18 cellular contexts compared by ENCODE assay signal in the genomic region with DNA sequence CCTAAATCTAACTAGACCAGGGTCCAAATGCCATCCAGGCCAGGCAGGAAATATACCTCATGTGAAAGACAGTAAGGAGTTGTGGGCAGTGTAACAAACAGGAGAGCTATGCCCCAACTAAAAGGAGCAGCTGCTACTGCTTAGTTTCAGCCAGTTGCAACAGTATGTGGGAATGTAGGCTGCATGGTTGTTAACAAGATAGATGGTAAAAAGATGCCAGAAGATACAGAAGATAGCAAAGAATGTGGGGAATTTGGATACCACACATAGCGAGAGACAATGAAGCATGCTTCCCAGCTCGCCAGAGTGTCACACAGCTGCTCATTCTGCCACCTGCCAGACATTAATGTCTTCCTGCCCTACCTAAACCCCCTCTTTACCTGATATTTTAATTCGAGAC. TPM values are rescaled to one million over a fixed set of nuclear protein-coding genes. Genes with fewer than 3 reads are reported as not detected.
DNase-seq lines count a peak whose midpoint lies in the region; ATAC-seq, FAIRE-seq and TF ChIP-seq lines count a peak whose summit lies in the region.
"Had no signal": no experiment of that assay in that cellular context is flagged by ENCODE, and none has a peak within 500 bp of the region (broad histone marks: within the 10 kb centered on the region; RNA-seq: fewer than 3 reads in every experiment).

No MANE protein-coding gene starts in this region.

- no peaks in the 10 kb centered on the region for H3K27me3 ChIP-seq in H9 (ENCODE audit: insufficient read depth, low read length)
- no peaks in the 10 kb centered on the region for H3K27me3 ChIP-seq in bronchial epithelial cell (ENCODE audit: control insufficient read depth, insufficient read depth, low read length)
- H3K27me3 ChIP-seq: adrenal gland, right lobe of liver, suprapubic skin had no signal

- no peak overlapping the region; the same call in 1 of the 2 replicates for H2BK15ac ChIP-seq in H9 (ENCODE audit: low read depth, low read length)

- FAIRE-seq in bronchial epithelial cell (lab: Jason Lieb, UNC), result peak; percentile 70

- H4K20me1 ChIP-seq in H9 (ENCODE audit: control insufficient read depth, insufficient read depth, insufficient read length), result no peaks in the 10 kb centered on the region

- H3K27me3 Mint-ChIP-seq in H9 (ENCODE audit: low read depth), result no peaks in the 10 kb centered on the region
- H3K27me3 Mint-ChIP-seq in activated T-helper 17 cell treated with anti-CD3 and anti-CD28 coated beads, Interleukin-2, amount 50 U/mL, for 72 hours, result no peaks in the 10 kb centered on the region
- H3K27me3 Mint-ChIP-seq in T-helper 17 cell, result no peaks in the 10 kb centered on the region
- H3K27me3 Mint-ChIP-seq: CD4-positive, CD25-positive, alpha-beta regulatory T cell; IgD-negative memory B cell had no signal

- peaks cover 14 to 23% of the 10 kb centered on the region in 2 experiments for H3K4me1 Mint-ChIP-seq in H9
- peaks cover 10% of the 10 kb centered on the region for H3K4me1 Mint-ChIP-seq in activated T-helper 17 cell treated with anti-CD3 and anti-CD28 coated beads, Interleukin-2, amount 50 U/mL, for 72 hours
- H3K4me1 Mint-ChIP-seq in T-helper 17 cell, result peaks cover 22% of the 10 kb centered on the region
- H3K4me1 Mint-ChIP-seq: IgD-negative memory B cell had no signal

- ATAC-seq in activated T-helper 17 cell treated with anti-CD3 and anti-CD28 coated beads, Interleukin-2, amount 50 U/mL, for 72 hours (replicated peaks), result no peak
- no peak for ATAC-seq in HG02610 (IDR thresholded peaks at IDR 0.05; ENCODE audit: unreplicated experiment)
- ATAC-seq in T-helper 17 cell, result no peak
- ATAC-seq: HCT116, right lobe of liver had no signal

- H3K36me3 Mint-ChIP-seq in H9 (ENCODE audit: insufficient read depth in 1 of 3, low read depth in 3 of 3) (peaks cover 3 to 24% (median 11%) of the 10 kb centered on the region in 3 experiments; a peak in 5 of 7 replicates), T-helper 17 cell (ENCODE audit: low read depth) (peaks cover 13% of the 10 kb centered on the region)
- H3K36me3 Mint-ChIP-seq in activated T-helper 17 cell treated with anti-CD3 and anti-CD28 coated beads, Interleukin-2, amount 50 U/mL, for 72 hours (ENCODE audit: low read depth), result peaks cover 70% of the 10 kb centered on the region

- H2BK120ac ChIP-seq in H9 (ENCODE audit: low read depth, low read length, poor library complexity, severe bottlenecking), result no peak overlapping the region

- H3K4me1 ChIP-seq in H9 (ENCODE audit: insufficient read depth, low read length), result peaks cover 6% of the 10 kb centered on the region; the same call in 1 of the 2 replicates
- H3K4me1 ChIP-seq: suprapubic skin had no signal

- no peaks in the 10 kb centered on the region for H3K79me1 ChIP-seq in H9 (ENCODE audit: insufficient read depth, low read depth, low read length, poor library complexity, severe bottlenecking)

- H3K9ac ChIP-seq in H9 (ENCODE audit: extremely low read depth, insufficient read length, low read length), result peak overlapping the region; percentile 26

- no peak overlapping the region for H3K4ac ChIP-seq in H9 (ENCODE audit: low read depth, low read length)

- H3K9me3 ChIP-seq in H9 (ENCODE audit: control insufficient read depth, low read depth, low read length), result no peaks in the 10 kb centered on the region
- no peaks in the 10 kb centered on the region for H3K9me3 ChIP-seq in T-helper 17 cell (ENCODE audit: control insufficient read depth, low read length, poor library complexity, severe bottlenecking)
- H3K9me3 ChIP-seq: adrenal gland, right lobe of liver, suprapubic skin had no signal

- H2AK5ac ChIP-seq in H9 (ENCODE audit: insufficient read length, low read length), result no peak overlapping the region

- H3K4me3 ChIP-seq in bronchial epithelial cell (ENCODE audit: low read depth, low read length), result no peak overlapping the region
- H3K4me3 ChIP-seq: adrenal gland, right lobe of liver, suprapubic skin had no signal

- no peaks in the 10 kb centered on the region for H3K23me2 ChIP-seq in H9 (ENCODE audit: insufficient read length, low read depth, low read length, poor library complexity, severe bottlenecking)

- peak overlapping the region in 1 of 3 experiments; percentile 64; a peak in 2 of 7 replicates for H3K27ac Mint-ChIP-seq in H9
- no peak overlapping the region for H3K27ac Mint-ChIP-seq in activated T-helper 17 cell treated with anti-CD3 and anti-CD28 coated beads, Interleukin-2, amount 50 U/mL, for 72 hours
- H3K27ac Mint-ChIP-seq in T-helper 17 cell, result no peak overlapping the region
- H3K27ac Mint-ChIP-seq: CD4-positive, CD25-positive, alpha-beta regulatory T cell had no signal

- no peak overlapping the region for H3K14ac ChIP-seq in H9 (ENCODE audit: insufficient read depth, low read length)

- no peaks in the 10 kb centered on the region for H3K79me2 ChIP-seq in H9 (ENCODE audit: insufficient read depth, low read length)

- no peak overlapping the region for H2BK20ac ChIP-seq in H9 (ENCODE audit: low read depth, low read length, poor library complexity, severe bottlenecking)

- no peak overlapping the region for H2BK12ac ChIP-seq in H9 (ENCODE audit: insufficient read length, low read depth, low read length)

- peak overlapping the region; percentile 71 for H3K27ac ChIP-seq in H9 (ENCODE audit: insufficient read length, low read depth, low read length)
- H3K27ac ChIP-seq: adrenal gland, right lobe of liver, suprapubic skin, WERI-Rb-1 had no signal

- peak overlapping the region; percentile 38 for H2BK5ac ChIP-seq in H9 (ENCODE audit: insufficient read length, low read length)

- H3K36me3 ChIP-seq in bronchial epithelial cell (ENCODE audit: control insufficient read depth, insufficient read depth, low read length), result no peaks in the 10 kb centered on the region
- H3K36me3 ChIP-seq: adrenal gland, right lobe of liver had no signal

- no peaks in the 10 kb centered on the region for H3K9me3 Mint-ChIP-seq in H9
- no peaks in the 10 kb centered on the region for H3K9me3 Mint-ChIP-seq in activated T-helper 17 cell treated with anti-CD3 and anti-CD28 coated beads, Interleukin-2, amount 50 U/mL, for 72 hours
- H3K9me3 Mint-ChIP-seq: CD4-positive, CD25-positive, alpha-beta regulatory T cell had no signal

- H3K56ac ChIP-seq in H9 (ENCODE audit: insufficient read length, low read depth, low read length), result no peak overlapping the region

- peak overlapping the region; percentile 50 for H3K18ac ChIP-seq in H9 (ENCODE audit: insufficient read length, low read depth, low read length)

- no peak overlapping the region for H4K91ac ChIP-seq in H9 (ENCODE audit: insufficient read length, low read depth, low read length)

- no peak overlapping the region for H3K4me3 Mint-ChIP-seq in H9
- no peak overlapping the region for H3K4me3 Mint-ChIP-seq in activated T-helper 17 cell treated with anti-CD3 and anti-CD28 coated beads, Interleukin-2, amount 50 U/mL, for 72 hours
- no peak overlapping the region for H3K4me3 Mint-ChIP-seq in T-helper 17 cell
- H3K4me3 Mint-ChIP-seq: CD4-positive, CD25-positive, alpha-beta regulatory T cell; IgD-negative memory B cell had no signal

- no peak overlapping the region for H4K8ac ChIP-seq in H9 (replicated peaks; ENCODE audit: insufficient read length, low read depth, low read length)

- H3K4me2 ChIP-seq in H9 (ENCODE audit: insufficient read depth, insufficient read length, low read length), result peak overlapping the region; percentile 32

- H3K23ac ChIP-seq in H9 (ENCODE audit: insufficient read length, low read depth, low read length), result no peak overlapping the region

- no CpG with 5 or more reads among the region's 3 CpGs for WGBS in H9 (ENCODE audit: extremely low coverage, insufficient read length, low lambda C conversion rate)

- DNase-seq in H9 (peak; percentile 45), bronchial epithelial cell (ENCODE audit: low read depth) (no peak), islet precursor cell (peak; percentile 78), NCI-H526 (lab: John Stamatoyannopoulos, UW) (no peak), T-helper 17 cell (no peak)
- DNase-seq: adrenal gland; CD4-positive, CD25-positive, alpha-beta regulatory T cell; cerebellar nuclear complex; DMS79 treated with DMSO at 0.1 percent for 48 hours; head of caudate nucleus; right lobe of liver; stimulated activated CD4-positive, alpha-beta T cell treated with anti-CD3 and anti-CD28 coated beads, Interleukin-2, amount 100 ng/mL, for 24 hours; WERI-Rb-1 had no signal

- TF ChIP-seq CTCF in H9 (conservative IDR thresholded peaks at IDR 0.05), result no peak
- no peak for TF ChIP-seq CTCF in bronchial epithelial cell (IDR thresholded peaks at IDR 0.05; ENCODE audit: insufficient read depth, low read length, severe bottlenecking)

- no peak overlapping the region for H3T11ph ChIP-seq in H9 (ENCODE audit: low read length)

- H4K5ac ChIP-seq in H9 (ENCODE audit: insufficient read length, low read depth, low read length), result no peak overlapping the region

- no peak overlapping the region for H2AFZ ChIP-seq in H9 (ENCODE audit: low read length)

RNA-seq across cellular contexts. Expression of a gene that starts 39.4 kb away (rescaled TPM):
- total RNA-seq in H9 (2021) (3.6 and 5.4 TPM in 2 replicates), bronchial epithelial cell (8.1 and 14.5 TPM in 2 replicates), T-helper 17 cell (1 to 10 TPM in 1 of 2 donors, under 1 TPM in 1; 0.44 to 1.3 TPM)
- under 1 TPM; 0.24 to 0.69 TPM for total RNA-seq in activated T-helper 17 cell treated with anti-CD3 and anti-CD28 coated beads, Interleukin-2, amount 50 U/mL, for 72 hours

RNA-seq across cellular contexts. Expression of a gene that starts 48.9 kb away (rescaled TPM):
- total RNA-seq in H9 (2021) (25.5 and 28.1 TPM in 2 replicates), bronchial epithelial cell (16.3 and 18.2 TPM in 2 replicates), T-helper 17 cell (10 to 100 TPM; 17.3 to 17.5 TPM)
- 10 to 100 TPM; 11.2 to 18.6 TPM for total RNA-seq in activated T-helper 17 cell treated with anti-CD3 and anti-CD28 coated beads, Interleukin-2, amount 50 U/mL, for 72 hours

RNA-seq across cellular contexts. Expression of a gene that starts 49.1 kb away (rescaled TPM):
- total RNA-seq in H9 (2021), result 40.9 and 44.7 TPM in 2 replicates
- total RNA-seq in bronchial epithelial cell, result 15.0 and 33.7 TPM in 2 replicates
- total RNA-seq in activated T-helper 17 cell treated with anti-CD3 and anti-CD28 coated beads, Interleukin-2, amount 50 U/mL, for 72 hours, result 10 to 100 TPM; 19.5 to 27.7 TPM
- 10 to 100 TPM; 18.5 to 23.3 TPM for total RNA-seq in T-helper 17 cell

Comparison
In these comparisons a context has a peak if more than half of its experiments do, and no peak if none do; other contexts are left out.
1. DNase-seq: peak in H9 (single experiment) and islet precursor cell (single experiment); none in bronchial epithelial cell (single experiment), NCI-H526 (0 of 2) and T-helper 17 cell (0 of 3).